8 cellular contexts compared by ENCODE assay signal in the genomic region with DNA sequence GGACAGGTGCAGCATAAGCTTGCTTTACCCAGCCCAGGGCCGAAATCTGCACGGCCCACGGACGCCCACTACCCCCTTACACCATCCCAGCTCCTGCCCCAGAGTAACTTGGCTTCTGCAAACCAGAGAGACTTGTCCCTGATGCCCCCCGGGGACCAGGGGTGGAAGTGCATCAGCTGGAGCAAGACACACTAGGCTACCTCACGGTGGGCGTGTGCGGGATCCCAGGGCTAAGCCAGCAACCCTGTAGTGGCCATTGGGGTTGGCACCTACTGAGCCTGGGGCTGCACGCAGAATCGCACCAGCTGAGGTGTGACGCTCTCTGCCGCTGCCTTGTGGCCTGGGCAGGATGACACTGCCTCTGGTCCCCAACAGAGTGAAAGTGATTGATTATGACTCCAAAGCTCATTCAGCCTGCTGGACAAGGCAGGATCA. TPM values are rescaled to one million over a fixed set of nuclear protein-coding genes. Genes with fewer than 3 reads are reported as not detected.
DNase-seq lines count a peak whose midpoint lies in the region; ATAC-seq and TF ChIP-seq lines count a peak whose summit lies in the region.

No MANE protein-coding gene starts in this region.

- no peaks in the 10 kb centered on the region for H3K36me3 Mint-ChIP-seq in CD4-positive, CD25-positive, alpha-beta regulatory T cell
- H3K36me3 Mint-ChIP-seq in activated CD4-positive, alpha-beta T cell treated with anti-CD3 and anti-CD28 coated beads, Interleukin-2, amount 10 ng/mL, durations not matched to agents 24 days and 14 days (ENCODE audit: low read depth): no peaks in the 10 kb centered on the region

- intact Hi-C loops in activated CD4-positive, alpha-beta T cell treated with anti-CD3 and anti-CD28 coated beads, Interleukin-2, amount 10 ng/mL, durations not matched to agents 24 days and 14 days (cut with micrococcal nuclease): loop anchor here (1.0 kb wide), 1 partner anchor 204 kb away; no protein-coding TSS in a partner anchor
- intact Hi-C loops in vagina (cut with DNase I): no loop called here
- intact Hi-C loops in posterior vena cava (cut with DNase I): no loop called here

- TF ChIP-seq POLR2A in vagina (IDR thresholded peaks at IDR 0.05): no peak

- H3K4me3 Mint-ChIP-seq in CD4-positive, CD25-positive, alpha-beta regulatory T cell: no peak overlapping the region
- H3K4me3 Mint-ChIP-seq in activated CD4-positive, alpha-beta T cell treated with anti-CD3 and anti-CD28 coated beads, Interleukin-2, amount 10 ng/mL, durations not matched to agents 24 days and 14 days: no peak overlapping the region

- H3K4me3 ChIP-seq in CD4-positive, CD25-positive, alpha-beta regulatory T cell (ENCODE audit: low read depth, low read length): no peak overlapping the region
- H3K4me3 ChIP-seq in HL-60 (replicated peaks; ENCODE audit: insufficient read depth, low read length) (no peak overlapping the region), vagina (no peak overlapping the region)

- H3K36me3 ChIP-seq in CD4-positive, CD25-positive, alpha-beta regulatory T cell (ENCODE audit: control insufficient read depth, insufficient read depth, low read length): no peaks in the 10 kb centered on the region
- H3K36me3 ChIP-seq in vagina: no peaks in the 10 kb centered on the region

- DNase-seq in CD4-positive, CD25-positive, alpha-beta regulatory T cell: peak in 2 of 3 donors; percentile 28 to 50
- DNase-seq in HL-60 (ENCODE audit: low read depth in 1 of 2, low spot score in 1 of 2) (peak in 1 of 2 experiments; percentile 32), germinal center (ENCODE audit: low spot score) (peak; percentile 36), vagina (ENCODE audit: extremely low spot score in 2 of 2) (no peak), posterior vena cava (ENCODE audit: low spot score) (no peak)
- peak; percentile 84 for DNase-seq in activated CD4-positive, alpha-beta T cell treated with anti-CD3 and anti-CD28 coated beads, Interleukin-2, amount 10 ng/mL, durations not matched to agents 24 days and 14 days
- peak in 2 of 3 experiments; percentile 17 to 43 for DNase-seq in stimulated activated CD4-positive, alpha-beta T cell treated with anti-CD3 and anti-CD28 coated beads, TNF-alpha, amount 100 ng/mL, for 24 hours (ENCODE audit: low read depth in 3 of 3)

- peak; percentile 17 for TF ChIP-seq CTCF in HL-60 (IDR thresholded peaks at IDR 0.05; ENCODE audit: insufficient read depth, low read length)
- no peak for TF ChIP-seq CTCF in vagina (IDR thresholded peaks at IDR 0.05)

- H3K4me1 Mint-ChIP-seq in CD4-positive, CD25-positive, alpha-beta regulatory T cell: peaks cover 0 to 12% (median 4%) of the 10 kb centered on the region in 4 donors
- H3K4me1 Mint-ChIP-seq in activated CD4-positive, alpha-beta T cell treated with anti-CD3 and anti-CD28 coated beads, Interleukin-2, amount 10 ng/mL, durations not matched to agents 24 days and 14 days: peaks cover 4% of the 10 kb centered on the region

- no peak overlapping the region for H3K27ac ChIP-seq in CD4-positive, CD25-positive, alpha-beta regulatory T cell (ENCODE audit: insufficient read depth, low read length, poor library complexity, severe bottlenecking)
- H3K27ac ChIP-seq in HL-60 (replicated peaks) (no peak overlapping the region), vagina (no peak overlapping the region)

- no peak overlapping the region for H3K27ac Mint-ChIP-seq in CD4-positive, CD25-positive, alpha-beta regulatory T cell
- no peak overlapping the region for H3K27ac Mint-ChIP-seq in activated CD4-positive, alpha-beta T cell treated with anti-CD3 and anti-CD28 coated beads, Interleukin-2, amount 10 ng/mL, durations not matched to agents 24 days and 14 days

- ATAC-seq in CD4-positive, CD25-positive, alpha-beta regulatory T cell (ENCODE audit: low read depth in 2 of 2): peak; percentile 30 to 52
- ATAC-seq in GM19351 (IDR thresholded peaks at IDR 0.05; ENCODE audit: unreplicated experiment): no peak

- no peaks in the 10 kb centered on the region for H3K27me3 ChIP-seq in CD4-positive, CD25-positive, alpha-beta regulatory T cell (ENCODE audit: control insufficient read depth, insufficient read depth, low read length)
- no peaks in the 10 kb centered on the region for H3K27me3 ChIP-seq in HL-60 (ENCODE audit: insufficient read depth, poor library complexity, severe bottlenecking)
- no peaks in the 10 kb centered on the region for H3K27me3 ChIP-seq in vagina

- H3K9me3 Mint-ChIP-seq in CD4-positive, CD25-positive, alpha-beta regulatory T cell: no peaks in the 10 kb centered on the region
- no peaks in the 10 kb centered on the region for H3K9me3 Mint-ChIP-seq in activated CD4-positive, alpha-beta T cell treated with anti-CD3 and anti-CD28 coated beads, Interleukin-2, amount 10 ng/mL, durations not matched to agents 24 days and 14 days

- no peaks in the 10 kb centered on the region for H3K9me3 ChIP-seq in CD4-positive, CD25-positive, alpha-beta regulatory T cell (ENCODE audit: control insufficient read depth in 2 of 2, low read length in 2 of 2)
- no peaks in the 10 kb centered on the region for H3K9me3 ChIP-seq in vagina

- peaks cover 3% of the 10 kb centered on the region for H3K4me1 ChIP-seq in CD4-positive, CD25-positive, alpha-beta regulatory T cell (ENCODE audit: control insufficient read depth, insufficient read depth, low read length, poor library complexity, severe bottlenecking)
- peaks cover 36% of the 10 kb centered on the region for H3K4me1 ChIP-seq in vagina

- no peaks in the 10 kb centered on the region for H3K27me3 Mint-ChIP-seq in CD4-positive, CD25-positive, alpha-beta regulatory T cell
- H3K27me3 Mint-ChIP-seq in activated CD4-positive, alpha-beta T cell treated with anti-CD3 and anti-CD28 coated beads, Interleukin-2, amount 10 ng/mL, durations not matched to agents 24 days and 14 days: peaks cover 17% of the 10 kb centered on the region

RNA-seq across cellular contexts. Expression of a gene that starts 6.1 kb away (rescaled TPM):
- total RNA-seq in CD4-positive, CD25-positive, alpha-beta regulatory T cell: 9.0 TPM
- polyA plus RNA-seq in CD4-positive, CD25-positive, alpha-beta regulatory T cell: 1 to 10 TPM; 3.4 to 7.8 (median 6.7) TPM
- total RNA-seq in activated CD4-positive, alpha-beta T cell treated with anti-CD3 and anti-CD28 coated beads, Interleukin-2, amount 10 ng/mL, durations not matched to agents 24 days and 14 days: 17.2 and 17.3 TPM in 2 replicates
- total RNA-seq in vagina (13.3 TPM), posterior vena cava (1 to 10 TPM; 6.5 to 8.0 TPM)

RNA-seq across cellular contexts. Expression of a gene that starts 21.1 kb away (rescaled TPM):
- 15.6 TPM for total RNA-seq in CD4-positive, CD25-positive, alpha-beta regulatory T cell
- 10 to 100 TPM in 2 of 4 donors, 1 to 10 TPM in 2; 5.5 to 14.7 (median 8.0) TPM for polyA plus RNA-seq in CD4-positive, CD25-positive, alpha-beta regulatory T cell
- 3.9 and 5.8 TPM in 2 replicates for total RNA-seq in activated CD4-positive, alpha-beta T cell treated with anti-CD3 and anti-CD28 coated beads, Interleukin-2, amount 10 ng/mL, durations not matched to agents 24 days and 14 days
- total RNA-seq in vagina (13.8 TPM), posterior vena cava (10 to 100 TPM; 10.4 to 16.3 TPM)

RNA-seq across cellular contexts. Expression of a gene that starts 33.2 kb away (rescaled TPM):
- total RNA-seq in CD4-positive, CD25-positive, alpha-beta regulatory T cell: 1,070 TPM
- polyA plus RNA-seq in CD4-positive, CD25-positive, alpha-beta regulatory T cell: 1,000 to 10,000 TPM; 1,415 to 2,269 (median 1,793) TPM
- total RNA-seq in activated CD4-positive, alpha-beta T cell treated with anti-CD3 and anti-CD28 coated beads, Interleukin-2, amount 10 ng/mL, durations not matched to agents 24 days and 14 days: 1,245 and 1,252 TPM in 2 replicates
- 2,572 TPM for total RNA-seq in vagina
- 1,000 to 10,000 TPM in 1 of 2 donors, 100 to 1,000 TPM in 1; 993 to 1,044 TPM for total RNA-seq in posterior vena cava

RNA-seq across cellular contexts. Expression of a gene that starts 33.3 kb away (rescaled TPM):
- 24.0 TPM for total RNA-seq in CD4-positive, CD25-positive, alpha-beta regulatory T cell
- 1 to 10 TPM; 3.9 to 7.2 (median 5.2) TPM for polyA plus RNA-seq in CD4-positive, CD25-positive, alpha-beta regulatory T cell
- 24.6 and 26.4 TPM in 2 replicates for total RNA-seq in activated CD4-positive, alpha-beta T cell treated with anti-CD3 and anti-CD28 coated beads, Interleukin-2, amount 10 ng/mL, durations not matched to agents 24 days and 14 days
- total RNA-seq in vagina: 30.0 TPM
- 10 to 100 TPM; 15.6 to 16.9 TPM for total RNA-seq in posterior vena cava

Comparison
In these comparisons a context has a peak if more than half of its experiments do, and no peak if none do; other contexts are left out.
1. DNase-seq: peak in CD4-positive, CD25-positive, alpha-beta regulatory T cell (2 of 3), activated CD4-positive, alpha-beta T cell treated with anti-CD3 and anti-CD28 coated beads, Interleukin-2, amount 10 ng/mL, durations not matched to agents 24 days and 14 days (single experiment), germinal center (single experiment) and stimulated activated CD4-positive, alpha-beta T cell treated with anti-CD3 and anti-CD28 coated beads, TNF-alpha, amount 100 ng/mL, for 24 hours (2 of 3); none in vagina (0 of 2) and posterior vena cava (single experiment).